ENCODE assay signal across 9 cellular contexts in the genomic region with DNA sequence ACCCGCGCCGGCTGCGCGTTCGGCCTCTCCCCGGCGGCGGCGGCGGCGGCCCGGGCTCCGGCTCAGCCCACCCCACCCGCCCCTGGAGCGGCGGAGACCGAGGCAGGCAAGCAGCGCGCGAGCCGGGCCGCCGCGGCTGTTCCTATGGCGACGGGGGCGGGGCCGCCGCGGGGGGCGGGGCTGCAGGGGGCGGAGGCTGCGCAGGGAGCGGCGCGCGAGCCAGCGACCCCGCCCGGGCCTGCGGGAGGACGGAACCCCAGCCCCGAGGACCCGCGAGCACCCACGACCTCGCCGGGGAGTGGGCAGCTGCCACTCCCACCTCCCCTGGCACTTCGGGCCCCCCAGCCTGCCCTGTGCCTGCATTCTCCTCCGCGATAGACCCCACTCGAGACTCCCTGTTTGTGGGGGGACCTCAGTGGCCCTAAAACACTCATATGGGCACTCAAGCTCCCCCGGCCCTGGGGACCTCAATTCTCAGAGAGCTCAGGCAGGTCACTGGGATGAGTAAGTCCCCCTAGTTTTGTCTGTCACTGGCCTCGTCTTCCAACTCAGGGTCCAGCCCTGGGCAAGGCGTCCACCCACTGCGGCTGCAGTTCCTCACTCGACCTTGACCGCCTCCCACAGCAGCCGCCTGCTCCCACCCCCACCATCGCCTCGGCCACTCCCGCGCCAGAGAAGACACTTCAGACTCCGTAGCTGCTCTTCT. TPM values are rescaled to one million over a fixed set of nuclear protein-coding genes. Genes with fewer than 3 reads are reported as not detected.
DNase-seq lines count a peak whose midpoint lies in the region; ATAC-seq, FAIRE-seq and TF ChIP-seq lines count a peak whose summit lies in the region.
"Had no signal": no experiment of that assay in that cellular context is flagged by ENCODE, and none has a peak within 500 bp of the region (broad histone marks: within the 10 kb centered on the region; RNA-seq: fewer than 3 reads in every experiment).

A gene (minus strand): TSS at position 115 of the 706 bp plus-strand sequence. CDS start 597 bp downstream, outside the sequence.

- H3K27ac Mint-ChIP-seq in WTC11 = no peak within 1 kb of the TSS; the same call in 1 of the 2 replicates

- TF ChIP-seq CTCF in Loucy (conservative IDR thresholded peaks at IDR 0.05; ENCODE audit: low read length) (no peak), WTC11 (IDR thresholded peaks at IDR 0.05) (no peak), mammary epithelial cell (conservative IDR thresholded peaks at IDR 0.05 in 1 of 2, IDR thresholded peaks at IDR 0.05 in 1 of 2; ENCODE audit: extremely low read depth in 1 of 2, insufficient read depth in 1 of 2, low read depth in 1 of 2, low read length in 2 of 2) (no peak), keratinocyte (optimal IDR thresholded peaks at IDR 0.05 in 1 of 3, IDR thresholded peaks at IDR 0.05 in 1 of 3, conservative IDR thresholded peaks at IDR 0.05 in 1 of 3; ENCODE audit: extremely low read depth in 1 of 3, insufficient read depth in 2 of 3, low read length in 3 of 3) (no peak)

- intact Hi-C loops in mammary epithelial cell (cut with micrococcal nuclease) = no loop called here

- H3K9ac ChIP-seq in Loucy (ENCODE audit: low read depth, low read length, poor library complexity, severe bottlenecking) (no peak within 1 kb of the TSS), mammary epithelial cell (ENCODE audit: insufficient read depth, low read length) (no peak within 1 kb of the TSS), keratinocyte (ENCODE audit: control insufficient read depth, extremely low read depth, insufficient read depth, low read length) (no peak within 1 kb of the TSS)

- H3F3A ChIP-seq in Loucy (ENCODE audit: low read depth) = no peaks in the 10 kb centered on the region

- H3K4me1 Mint-ChIP-seq in WTC11 = peaks cover 4% of the 10 kb centered on the region; the same call in 1 of the 2 replicates

- FAIRE-seq in keratinocyte (lab: Jason Lieb, UNC) = no peak
- FAIRE-seq: TTC549 had no signal

- H3K27me3 Mint-ChIP-seq in WTC11 (ENCODE audit: low read depth) = no peaks in the 10 kb centered on the region

- WGBS in mammary epithelial cell (ENCODE audit: low coverage, missing lambda C conversion rate) = 44% methylated on average over 13 of the region's 65 CpGs

- H3K4me3 ChIP-seq in Loucy (ENCODE audit: low read length, poor library complexity, severe bottlenecking) = peak within 1 kb of the TSS; percentile 69
- H3K4me3 ChIP-seq in mammary epithelial cell (replicated peaks in 1 of 3; ENCODE audit: insufficient read depth in 1 of 3, low read depth in 2 of 3, low read length in 3 of 3) = peak within 1 kb of the TSS in 2 of 3 experiments; percentile 37 to 42
- H3K4me3 ChIP-seq in keratinocyte (ENCODE audit: control insufficient read depth in 2 of 3, extremely low read depth in 1 of 3, insufficient read depth in 2 of 3, low read depth in 1 of 3, low read length in 3 of 3) = peak within 1 kb of the TSS in 2 of 3 experiments; percentile 33 to 49

- peaks cover 3% of the 10 kb centered on the region for H3K9me1 ChIP-seq in keratinocyte (ENCODE audit: control insufficient read depth, extremely low read depth, insufficient read depth, low read length)

- H3K4me1 ChIP-seq in Loucy (ENCODE audit: insufficient read depth, low read length, poor library complexity, severe bottlenecking) (peaks cover 8% of the 10 kb centered on the region), mammary epithelial cell (ENCODE audit: insufficient read depth, low read length) (peaks cover 58% of the 10 kb centered on the region), keratinocyte (ENCODE audit: control insufficient read depth, extremely low read depth, insufficient read depth, low read length) (peaks cover 30% of the 10 kb centered on the region)

- H3K27me3 ChIP-seq in Loucy (ENCODE audit: insufficient read depth, low read length, poor library complexity, severe bottlenecking) (no peaks in the 10 kb centered on the region), mammary epithelial cell (ENCODE audit: insufficient read depth, low read length) (no peaks in the 10 kb centered on the region), keratinocyte (ENCODE audit: control insufficient read depth, extremely low read depth, insufficient read depth, low read length) (no peaks in the 10 kb centered on the region)

- H3K9me2 ChIP-seq in Loucy (replicated peaks; ENCODE audit: low read depth, low read length) = no peaks in the 10 kb centered on the region

- peak within 1 kb of the TSS; percentile 72 for H3K4me2 ChIP-seq in Loucy (ENCODE audit: low read depth, low read length, poor library complexity, severe bottlenecking)
- peak within 1 kb of the TSS; percentile 92 for H3K4me2 ChIP-seq in mammary epithelial cell (ENCODE audit: insufficient read depth, low read depth, low read length)
- H3K4me2 ChIP-seq in keratinocyte (ENCODE audit: control insufficient read depth, extremely low read depth, insufficient read depth, low read depth, low read length) = peak within 1 kb of the TSS; percentile 62

- peaks cover 4% of the 10 kb centered on the region for H3K36me3 Mint-ChIP-seq in WTC11

- H2AFZ ChIP-seq in Loucy (ENCODE audit: low read length) (peak within 1 kb of the TSS; percentile 87; the same call in 1 of the 2 replicates), mammary epithelial cell (ENCODE audit: low read depth, low read length) (peak within 1 kb of the TSS; percentile 74), keratinocyte (ENCODE audit: control insufficient read depth, low read length) (no peak within 1 kb of the TSS)

- no TSS peak for BruUV-seq in mammary epithelial cell (replicated peaks; lab: Mats Ljungman, UMichigan)

- in situ Hi-C loops in mammary epithelial cell (cut with MboI; ENCODE audit: low sequenced_read_pairs in 2 of 2) = no loop called here

- dilution Hi-C loops in mammary epithelial cell (cut with HindIII; ENCODE audit: low sequenced_read_pairs) (no loop called here), keratinocyte (cut with MboI; ENCODE audit: extremely low pct_ligation_motif_present, low sequenced_read_pairs) (no loop called here)

- H3K9me3 Mint-ChIP-seq in WTC11 = no peaks in the 10 kb centered on the region

- H3K4me3 Mint-ChIP-seq in WTC11 = peak within 1 kb of the TSS; percentile 79

- no peaks in the 10 kb centered on the region for H3K9me3 ChIP-seq in Loucy (ENCODE audit: insufficient read depth, low read depth, low read length)
- no peaks in the 10 kb centered on the region for H3K9me3 ChIP-seq in mammary epithelial cell (replicated peaks; ENCODE audit: insufficient read depth, low read length)
- H3K9me3 ChIP-seq in keratinocyte (ENCODE audit: control insufficient read depth, low read depth, low read length) = no peaks in the 10 kb centered on the region

- CTCF ChIA-PET in WTC11 (lab: Charles Lee) = interaction anchor here (0.7 to 2.2 kb wide), 4 partner anchors 8 to 73 kb away, joined by 3 to 14 read pairs (median 6); a partner anchor contains a TSS
- CTCF ChIA-PET in mammary epithelial cell (lab: Charles Lee; ENCODE audit: low non-redundant PET) = no interaction called here

- ATAC-seq in WTC11 (peak; percentile 7), GM21390 (IDR thresholded peaks at IDR 0.05; ENCODE audit: unreplicated experiment) (no peak), HG03039 (IDR thresholded peaks at IDR 0.05; ENCODE audit: unreplicated experiment) (no peak)

- H3K27ac ChIP-seq in mammary epithelial cell (ENCODE audit: insufficient read depth, low read depth, low read length) (no peak within 1 kb of the TSS), keratinocyte (ENCODE audit: control insufficient read depth, insufficient read depth, low read length) (no peak within 1 kb of the TSS)

- H4K20me1 ChIP-seq in Loucy (ENCODE audit: insufficient read depth, low read length, poor library complexity, severe bottlenecking) (peaks cover 6% of the 10 kb centered on the region), mammary epithelial cell (ENCODE audit: insufficient read depth, low read length) (no peaks in the 10 kb centered on the region), keratinocyte (ENCODE audit: control insufficient read depth, extremely low read depth, insufficient read depth, low read length) (no peaks in the 10 kb centered on the region)

- DNase-seq in EL (peak; percentile 58), WTC11 (ENCODE audit: low spot score) (peak; percentile 80), mammary epithelial cell (no peak), keratinocyte (ENCODE audit: low read depth, low spot score) (no peak)
- peak; percentile 82 for DNase-seq in stimulated activated CD4-positive, alpha-beta T cell treated with anti-CD3 and anti-CD28 coated beads, Interleukin-15, amount 100 ng/mL, for 24 hours

- H3K79me2 ChIP-seq in Loucy (ENCODE audit: insufficient read depth, low read length) (no peaks in the 10 kb centered on the region), mammary epithelial cell (ENCODE audit: insufficient read depth, low read length) (no peaks in the 10 kb centered on the region), keratinocyte (ENCODE audit: control insufficient read depth, insufficient read depth, low read length) (no peaks in the 10 kb centered on the region)

- POLR2A ChIA-PET in WTC11 (lab: Charles Lee) = interaction anchor here (0.6 to 2.0 kb wide), 3 partner anchors 17 to 91 kb away, joined by 3 to 8 read pairs (median 4); a partner anchor contains a TSS

- H3K36me3 ChIP-seq in Loucy (ENCODE audit: insufficient read depth, low read length) (no peaks in the 10 kb centered on the region), mammary epithelial cell (ENCODE audit: insufficient read depth, low read length) (peaks cover 7% of the 10 kb centered on the region), keratinocyte (ENCODE audit: control insufficient read depth in 2 of 2, extremely low read depth in 1 of 2, insufficient read depth in 2 of 2, low read length in 2 of 2) (peaks cover 12% of the 10 kb centered on the region in 2 experiments)

TF ChIP-seq in WTC11, 78 proteins besides CTCF, POLR2A, EP300 and RAD21 (continues in another document):
- TF ChIP-seq PRRX2 (CRISPR knock-in tag; IDR thresholded peaks at IDR 0.05) = peak; percentile 73; the same call in 1 of the 2 replicates

RNA-seq across cellular contexts. Expression of the gene that starts here (rescaled TPM):
- total RNA-seq in WTC11 (2021) = 41.5 to 48.2 TPM (median 44.3 TPM) in 3 replicates
- 10 to 100 TPM in 1 of 2 donors, 1 to 10 TPM in 1; 3.3 to 13.3 TPM for total RNA-seq in mammary epithelial cell
- 2.1 TPM for polyA plus RNA-seq in mammary epithelial cell
- 0.36 TPM for polyA minus RNA-seq in mammary epithelial cell
- 0.41 to 2.1 TPM (median 1.5 TPM) in 3 replicates for polyA plus RNA-seq in keratinocyte
- polyA plus RNA-seq in keratinocyte (2011; ENCODE audit: low read depth) = 1.2 TPM
- 1.9 and 10.7 TPM in 2 replicates for polyA plus RNA-seq in keratinocyte (2011; cell fraction: cytosol; rRNA removed)
- 1.7 and 3.9 TPM in 2 replicates for polyA plus RNA-seq in keratinocyte (2011; cell fraction: nucleus; rRNA removed)
- 5.0 and 6.3 TPM in 2 replicates for polyA plus RNA-seq in keratinocyte (2012; ENCODE audit: low replicate concordance)
- polyA minus RNA-seq in keratinocyte = 0.22 to 2.0 TPM (median 0.30 TPM) in 3 replicates
- polyA minus RNA-seq in keratinocyte (2011; cell fraction: cytosol; rRNA and poly(A)+ RNA removed) = 30.5 TPM
- 0.62 and 4.4 TPM in 2 replicates for polyA minus RNA-seq in keratinocyte (2011; cell fraction: nucleus; rRNA and poly(A)+ RNA removed)

Comparison
In these comparisons a context has a peak if more than half of its experiments do, and no peak if none do; other contexts are left out.
1. DNase-seq: peak in EL (single experiment), WTC11 (single experiment) and stimulated activated CD4-positive, alpha-beta T cell treated with anti-CD3 and anti-CD28 coated beads, Interleukin-15, amount 100 ng/mL, for 24 hours (single experiment); none in mammary epithelial cell (single experiment) and keratinocyte (single experiment).
2. Peak in every context shown above with its lines, with median percentiles within 50 percentile points of each other: H3K4me2 ChIP-seq and H3K4me3 ChIP-seq.